Comparison of ENCODE assay signal across 11 cellular contexts in genomic region chr10:116669832-116670644, GRCh38. TPM values are rescaled to one million over a fixed set of nuclear protein-coding genes. Genes with fewer than 3 reads are reported as not detected.
DNase-seq lines count a peak whose midpoint lies in the region; ATAC-seq, FAIRE-seq and TF ChIP-seq lines count a peak whose summit lies in the region.
"Had no signal": no experiment of that assay in that cellular context is flagged by ENCODE, and none has a peak within 500 bp of the region (broad histone marks: within the 10 kb centered on the region; RNA-seq: fewer than 3 reads in every experiment).

No MANE protein-coding gene starts in this region.

- ATAC-seq in HG02970 (IDR thresholded peaks at IDR 0.05; ENCODE audit: low FRiP score, unreplicated experiment) (no peak), GM19467 (IDR thresholded peaks at IDR 0.05; ENCODE audit: unreplicated experiment) (no peak)
- ATAC-seq: naive thymus-derived CD8-positive, alpha-beta T cell had no signal

- no peaks in the 10 kb centered on the region for H3K79me2 ChIP-seq in smooth muscle cell (ENCODE audit: low read depth)

- no peaks in the 10 kb centered on the region for H4K20me1 ChIP-seq in smooth muscle cell (ENCODE audit: low read depth)

- CTCF ChIA-PET in HEK293T (lab: Yijun Ruan, JAX) = no interaction called here

- TF ChIP-seq CTCF in bronchial epithelial cell (IDR thresholded peaks at IDR 0.05; ENCODE audit: insufficient read depth, low read length, severe bottlenecking) = no peak
- no peak for TF ChIP-seq CTCF in smooth muscle cell (IDR thresholded peaks at IDR 0.05; ENCODE audit: borderline replicate concordance, insufficient read depth, poor library complexity, severe bottlenecking)

- no peak overlapping the region for H3K9ac ChIP-seq in smooth muscle cell (ENCODE audit: low read depth)

- peak; percentile 79 for DNase-seq in HEK293T (ENCODE audit: extremely low spot score)
- peak; percentile 7 for DNase-seq in bronchial epithelial cell (ENCODE audit: low read depth)
- DNase-seq in islet precursor cell = peak; percentile 94
- DNase-seq in smooth muscle cell (lab: John Stamatoyannopoulos, UW; ENCODE audit: unreplicated experiment) = no peak
- DNase-seq in NCI-H345 (lab: John Stamatoyannopoulos, UW) = no peak
- DNase-seq in activated CD4-positive, alpha-beta T cell treated with anti-CD3 and anti-CD28 coated beads, Interleukin-2, amount 50 U/mL, for 48 hours = no peak
- DNase-seq: naive thymus-derived CD8-positive, alpha-beta T cell had no signal

- no peaks in the 10 kb centered on the region for H3K9me3 ChIP-seq in smooth muscle cell (replicated peaks; ENCODE audit: low read depth)

- H3F3A ChIP-seq in smooth muscle cell (ENCODE audit: low read depth) = no peaks in the 10 kb centered on the region

- H3K36me3 ChIP-seq in bronchial epithelial cell (ENCODE audit: control insufficient read depth, insufficient read depth, low read length) (no peaks in the 10 kb centered on the region), smooth muscle cell (ENCODE audit: low read depth) (no peaks in the 10 kb centered on the region)

- WGBS in smooth muscle cell (ENCODE audit: low lambda C conversion rate) = 14% methylated on average over 39 of the region's 41 CpGs

- POLR2A ChIA-PET in HEK293T (lab: Yijun Ruan, JAX) = no interaction called here

- no peak for FAIRE-seq in bronchial epithelial cell (lab: Jason Lieb, UNC)

- H3K4me1 ChIP-seq in smooth muscle cell (ENCODE audit: low read depth) = peaks cover 10% of the 10 kb centered on the region

- H3K27me3 ChIP-seq in bronchial epithelial cell (ENCODE audit: control insufficient read depth, insufficient read depth, low read length) (no peaks in the 10 kb centered on the region), smooth muscle cell (ENCODE audit: low read depth) (no peaks in the 10 kb centered on the region)

- no peak overlapping the region for H2AFZ ChIP-seq in smooth muscle cell (ENCODE audit: low read depth)

- H3K27ac ChIP-seq in smooth muscle cell (ENCODE audit: low read depth) = no peak overlapping the region
- H3K27ac ChIP-seq: HL-60 had no signal

- peak overlapping the region; percentile 85 for H3K4me2 ChIP-seq in smooth muscle cell

- H3K4me3 ChIP-seq in bronchial epithelial cell (ENCODE audit: low read depth, low read length) (no peak overlapping the region), smooth muscle cell (peak overlapping the region; percentile 56)

TF ChIP-seq in HEK293T, 16 proteins besides CTCF, POLR2A, EP300 and RAD21:
- TF ChIP-seq L3MBTL2 (conservative IDR thresholded peaks at IDR 0.05) (0 out of 2 replicates have a peak, but pooled peaks have one; percentile 49), ZNF384 (IDR thresholded peaks at IDR 0.05) (no peak)

RNA-seq across cellular contexts. Expression of gene PNLIPRP2, which starts 49.3 kb away (rescaled TPM):
- not detected in 2 replicates for total RNA-seq in bronchial epithelial cell
- not detected in 2 replicates for total RNA-seq in smooth muscle cell
- polyA plus RNA-seq in smooth muscle cell = not detected in 2 replicates
- total RNA-seq: activated CD8-positive, alpha-beta memory T cell treated with anti-CD3 and anti-CD28 coated beads for 36 hours; naive thymus-derived CD8-positive, alpha-beta T cell had no signal
- polyA plus RNA-seq: naive thymus-derived CD8-positive, alpha-beta T cell had no signal

Comparison
In these comparisons a context has a peak if more than half of its experiments do, and no peak if none do; other contexts are left out.
1. DNase-seq: peak in HEK293T (single experiment), bronchial epithelial cell (single experiment) and islet precursor cell (single experiment); none in smooth muscle cell (single experiment), NCI-H345 (single experiment) and activated CD4-positive, alpha-beta T cell treated with anti-CD3 and anti-CD28 coated beads, Interleukin-2, amount 50 U/mL, for 48 hours (0 of 2).